Comparison of ENCODE assay signal across 27 cellular contexts in genomic region chr5:58411372-58411771, GRCh38. TPM values are rescaled to one million over a fixed set of nuclear protein-coding genes. Genes with fewer than 3 reads are reported as not detected.
DNase-seq lines count a peak whose midpoint lies in the region; ATAC-seq, FAIRE-seq and TF ChIP-seq lines count a peak whose summit lies in the region.
"Had no signal": no experiment of that assay in that cellular context is flagged by ENCODE, and none has a peak within 500 bp of the region (broad histone marks: within the 10 kb centered on the region; RNA-seq: fewer than 3 reads in every experiment).

No MANE protein-coding gene starts in this region.

- no peak overlapping the region for H3K4me3 Mint-ChIP-seq in endothelial cell (ENCODE audit: unreplicated experiment)
- no peak overlapping the region for H3K4me3 Mint-ChIP-seq in type B pancreatic cell
- H3K4me3 Mint-ChIP-seq: effector memory CD8-positive, alpha-beta T cell; HFFc6; neural crest cell; stimulated activated effector memory CD8-positive, alpha-beta T cell treated with anti-CD3 and anti-CD28 coated beads, Interleukin-12 subunit alpha, Interleukin-12 subunit beta, amount 100 ng/mL, for 72 hours had no signal

- peak overlapping the region; percentile 39; the same call in 1 of the 2 replicates for H2BK20ac ChIP-seq in IMR-90 (ENCODE audit: low read depth, low read length)

- ATAC-seq in IMR-90 (ENCODE audit: low read depth): no peak
- no peak for ATAC-seq in GM18861 (IDR thresholded peaks at IDR 0.05; ENCODE audit: unreplicated experiment)
- ATAC-seq: effector memory CD8-positive, alpha-beta T cell; HepG2; left cardiac atrium; sciatic nerve; stimulated activated effector memory CD8-positive, alpha-beta T cell treated with anti-CD3 and anti-CD28 coated beads, Interleukin-12 subunit alpha, Interleukin-12 subunit beta, amount 100 ng/mL, for 72 hours had no signal

- H3K9ac ChIP-seq in IMR-90 (ENCODE audit: low read depth, low read length) (no peak overlapping the region), keratinocyte (ENCODE audit: control insufficient read depth, extremely low read depth, insufficient read depth, low read length) (no peak overlapping the region)

- TF ChIP-seq POLR2A in IMR-90 (IDR thresholded peaks at IDR 0.05; ENCODE audit: low read depth, low read length): no peak

- H3K79me2 ChIP-seq in keratinocyte (ENCODE audit: control insufficient read depth, insufficient read depth, low read length): no peaks in the 10 kb centered on the region

- dilution Hi-C loops in IMR-90 (cut with HindIII; ENCODE audit: low sequenced_read_pairs, unreplicated experiment) (no loop called here), keratinocyte (cut with MboI; ENCODE audit: extremely low pct_ligation_motif_present, low sequenced_read_pairs) (no loop called here)

- H3K4me2 ChIP-seq in IMR-90 (ENCODE audit: low read depth, low read length) (no peak overlapping the region), keratinocyte (ENCODE audit: control insufficient read depth, extremely low read depth, insufficient read depth, low read depth, low read length) (peak overlapping the region; percentile 1)

- H3K56ac ChIP-seq in IMR-90 (ENCODE audit: extremely low read depth, insufficient read depth, low read length): no peak overlapping the region

- H3K27me3 Mint-ChIP-seq in endothelial cell (ENCODE audit: unreplicated experiment) (no peaks in the 10 kb centered on the region), type B pancreatic cell (no peaks in the 10 kb centered on the region)

- CTCF ChIA-PET in IMR-90 (lab: Yijun Ruan, JAX): no interaction called here

- H2BK15ac ChIP-seq in IMR-90 (ENCODE audit: low read depth, low read length): no peak overlapping the region

- H3K23ac ChIP-seq in IMR-90 (ENCODE audit: low read depth, low read length): no peak overlapping the region

- no peaks in the 10 kb centered on the region for H3K79me1 ChIP-seq in IMR-90 (ENCODE audit: low read depth in 1 of 2, low read length in 2 of 2)

- no peak for TF ChIP-seq RAD21 in IMR-90 (IDR thresholded peaks at IDR 0.05; ENCODE audit: low read length)

- H4K8ac ChIP-seq in IMR-90 (ENCODE audit: low read depth in 2 of 2, low read length in 2 of 2): no peak overlapping the region

- H3K14ac ChIP-seq in IMR-90 (replicated peaks; ENCODE audit: low read depth, low read length): 0 out of 2 replicates have a peak overlapping the region, but pooled peaks have one; percentile 17

- peak overlapping the region; percentile 65 for H3K27ac Mint-ChIP-seq in endothelial cell (ENCODE audit: unreplicated experiment)
- peak overlapping the region; percentile 82 for H3K27ac Mint-ChIP-seq in type B pancreatic cell
- H3K27ac Mint-ChIP-seq: effector memory CD8-positive, alpha-beta T cell; HFFc6; stimulated activated effector memory CD8-positive, alpha-beta T cell treated with anti-CD3 and anti-CD28 coated beads, Interleukin-12 subunit alpha, Interleukin-12 subunit beta, amount 100 ng/mL, for 72 hours had no signal

- BruUV-seq in IMR-90 (replicated peaks; lab: Mats Ljungman, UMichigan): no TSS peak

- no peak for TF ChIP-seq CTCF in IMR-90 (conservative IDR thresholded peaks at IDR 0.05; ENCODE audit: low read depth, low read length)
- TF ChIP-seq CTCF in endothelial cell (IDR thresholded peaks at IDR 0.05; ENCODE audit: unreplicated experiment): no peak
- TF ChIP-seq CTCF in keratinocyte (optimal IDR thresholded peaks at IDR 0.05 in 1 of 3, IDR thresholded peaks at IDR 0.05 in 1 of 3, conservative IDR thresholded peaks at IDR 0.05 in 1 of 3; ENCODE audit: extremely low read depth in 1 of 3, insufficient read depth in 2 of 3, low read length in 3 of 3): no peak
- TF ChIP-seq CTCF in type B pancreatic cell (conservative IDR thresholded peaks at IDR 0.05): no peak

- POLR2A ChIA-PET in IMR-90 (lab: Charles Lee; ENCODE audit: unreplicated experiment): no interaction called here

- no peak overlapping the region for H2AK5ac ChIP-seq in IMR-90 (ENCODE audit: low read depth, low read length)

- no peak overlapping the region for H3K4me3 ChIP-seq in IMR-90 (ENCODE audit: insufficient read depth, low read depth, low read length)
- no peak overlapping the region for H3K4me3 ChIP-seq in keratinocyte (ENCODE audit: control insufficient read depth in 2 of 3, extremely low read depth in 1 of 3, insufficient read depth in 2 of 3, low read depth in 1 of 3, low read length in 3 of 3)
- H3K4me3 ChIP-seq: Peyer's patch, SJCRH30 had no signal

- H3K9me3 ChIP-seq in IMR-90 (ENCODE audit: control insufficient read depth, insufficient read depth, low read length) (no peaks in the 10 kb centered on the region), keratinocyte (ENCODE audit: control insufficient read depth, low read depth, low read length) (no peaks in the 10 kb centered on the region)
- H3K9me3 ChIP-seq: Peyer's patch, SJCRH30 had no signal

- no peak overlapping the region for H2AK9ac ChIP-seq in IMR-90 (replicated peaks; ENCODE audit: low read depth, low read length, poor library complexity)

- H3K27me3 ChIP-seq in IMR-90 (ENCODE audit: control insufficient read depth, insufficient read depth, low read length) (no peaks in the 10 kb centered on the region), keratinocyte (ENCODE audit: control insufficient read depth, extremely low read depth, insufficient read depth, low read length) (no peaks in the 10 kb centered on the region)
- H3K27me3 ChIP-seq: Peyer's patch, SJCRH30 had no signal

- intact Hi-C loops in IMR-90 (cut with micrococcal nuclease): no loop called here

- no peak overlapping the region for H2BK5ac ChIP-seq in IMR-90 (ENCODE audit: low read depth, low read length, poor library complexity, severe bottlenecking)

- WGBS in IMR-90 (ENCODE audit: extremely low coverage in 2 of 2, insufficient read length in 1 of 2), 2 experiments: no CpG with 5 or more reads among the region's 1 CpG

- H3K4me1 ChIP-seq in IMR-90 (ENCODE audit: control insufficient read depth, insufficient read depth, low read length) (peaks cover 4% of the 10 kb centered on the region; the same call in 1 of the 2 replicates), keratinocyte (ENCODE audit: control insufficient read depth, extremely low read depth, insufficient read depth, low read length) (peaks cover 45% of the 10 kb centered on the region)
- H3K4me1 ChIP-seq: Peyer's patch had no signal

- no peak overlapping the region for H4K91ac ChIP-seq in IMR-90 (ENCODE audit: insufficient read depth, low read depth, low read length)

- H3K9me3 Mint-ChIP-seq in endothelial cell (ENCODE audit: unreplicated experiment) (no peaks in the 10 kb centered on the region), type B pancreatic cell (peaks cover 4% of the 10 kb centered on the region)
- H3K9me3 Mint-ChIP-seq: effector memory CD8-positive, alpha-beta T cell; HFFc6; stimulated activated effector memory CD8-positive, alpha-beta T cell treated with anti-CD3 and anti-CD28 coated beads, Interleukin-12 subunit alpha, Interleukin-12 subunit beta, amount 100 ng/mL, for 72 hours had no signal

- H3K36me3 ChIP-seq in IMR-90 (ENCODE audit: control insufficient read depth, insufficient read depth, low read length) (no peaks in the 10 kb centered on the region), keratinocyte (ENCODE audit: control insufficient read depth in 2 of 2, extremely low read depth in 1 of 2, insufficient read depth in 2 of 2, low read length in 2 of 2) (no peaks in the 10 kb centered on the region)
- H3K36me3 ChIP-seq: Peyer's patch, SJCRH30 had no signal

- H4K20me1 ChIP-seq in IMR-90 (ENCODE audit: insufficient read depth, low read length): no peaks in the 10 kb centered on the region
- no peaks in the 10 kb centered on the region for H4K20me1 ChIP-seq in keratinocyte (ENCODE audit: control insufficient read depth, extremely low read depth, insufficient read depth, low read length)

- H2AFZ ChIP-seq in IMR-90 (replicated peaks; ENCODE audit: low read length, poor library complexity): no peak overlapping the region
- no peak overlapping the region for H2AFZ ChIP-seq in keratinocyte (ENCODE audit: control insufficient read depth, low read length)

- FAIRE-seq in keratinocyte (lab: Jason Lieb, UNC): peak; percentile 69
- FAIRE-seq: GM12891, HepG2 had no signal

- in situ Hi-C loops in IMR-90 (cut with MboI; ENCODE audit: low sequenced_read_pairs): no loop called here

- peaks cover 28% of the 10 kb centered on the region for H3K4me1 Mint-ChIP-seq in endothelial cell (ENCODE audit: unreplicated experiment)
- peaks cover 18% of the 10 kb centered on the region for H3K4me1 Mint-ChIP-seq in type B pancreatic cell (ENCODE audit: unreplicated experiment)
- H3K4me1 Mint-ChIP-seq: stimulated activated effector memory CD8-positive, alpha-beta T cell treated with anti-CD3 and anti-CD28 coated beads, Interleukin-12 subunit alpha, Interleukin-12 subunit beta, amount 100 ng/mL, for 72 hours had no signal

- H3K27ac ChIP-seq in IMR-90 (ENCODE audit: insufficient read depth, low read length) (no peak overlapping the region), keratinocyte (ENCODE audit: control insufficient read depth, insufficient read depth, low read length) (peak overlapping the region; percentile 17)
- H3K27ac ChIP-seq: Peyer's patch had no signal

- H3K18ac ChIP-seq in IMR-90 (ENCODE audit: low read depth, low read length): no peak overlapping the region

- H3K9me1 ChIP-seq in IMR-90 (ENCODE audit: insufficient read depth, low read length) (peaks cover 4% of the 10 kb centered on the region), keratinocyte (ENCODE audit: control insufficient read depth, extremely low read depth, insufficient read depth, low read length) (no peaks in the 10 kb centered on the region)

- H3K4ac ChIP-seq in IMR-90 (ENCODE audit: low read depth, low read length): no peak overlapping the region; the same call in 1 of the 2 replicates

- no peaks in the 10 kb centered on the region for H3K36me3 Mint-ChIP-seq in endothelial cell (ENCODE audit: low read depth, unreplicated experiment)
- no peaks in the 10 kb centered on the region for H3K36me3 Mint-ChIP-seq in type B pancreatic cell
- H3K36me3 Mint-ChIP-seq: stimulated activated effector memory CD8-positive, alpha-beta T cell treated with anti-CD3 and anti-CD28 coated beads, Interleukin-12 subunit alpha, Interleukin-12 subunit beta, amount 100 ng/mL, for 72 hours had no signal

- DNase-seq in IMR-90: peak; percentile 22
- DNase-seq in endothelial cell (ENCODE audit: low spot score): no peak
- DNase-seq in keratinocyte (ENCODE audit: low read depth, low spot score): no peak
- DNase-seq in type B pancreatic cell (ENCODE audit: extremely low spot score, unreplicated experiment): no peak
- no peak for DNase-seq in NK-92 (lab: John Stamatoyannopoulos, UW; ENCODE audit: unreplicated experiment)
- DNase-seq in SW 1271 (lab: John Stamatoyannopoulos, UW): no peak
- DNase-seq: activated CD4-positive, alpha-beta T cell treated with anti-CD3 and anti-CD28 coated beads, Interleukin-2, amount 50 U/mL, for 48 hours; activated CD4-positive, CD25-positive, alpha-beta regulatory T cell; activated naive CD4-positive, alpha-beta T cell treated with Interleukin-2 at 50 U/mL for 16 hours; effector memory CD8-positive, alpha-beta T cell; EL; glutamatergic neuron; HFFc6; Kasumi-1; left cardiac atrium; NCI-H1048; NCI-H1930; NCI-H526; Peyer's patch; stimulated activated CD4-positive, alpha-beta T cell treated with anti-CD3 and anti-CD28 coated beads, Interleukin-4, amount 100 ng/mL, for 24 hours had no signal

- H2BK120ac ChIP-seq in IMR-90 (ENCODE audit: low read depth, low read length): 0 out of 2 replicates have a peak overlapping the region, but pooled peaks have one; percentile 26

- no peak overlapping the region for H4K5ac ChIP-seq in IMR-90 (ENCODE audit: low read depth, low read length)

RNA-seq across cellular contexts. Expression of gene PLK2, which starts 48.5 kb away (rescaled TPM):
- total RNA-seq in IMR-90 (2012; rRNA removed) (322 and 337 TPM in 2 replicates), endothelial cell (ENCODE audit: unreplicated experiment) (572 TPM), type B pancreatic cell (ENCODE audit: low replicate concordance) (307 and 460 TPM in 2 replicates)
- polyA plus RNA-seq in IMR-90 (2012; rRNA removed) (129 and 145 TPM in 2 replicates), keratinocyte (178 to 295 TPM (median 294 TPM) in 3 replicates)
- 73.7 and 140 TPM in 2 replicates for polyA plus RNA-seq in IMR-90 (2012; cell fraction: cytosol; rRNA removed)
- 303 and 325 TPM in 2 replicates for polyA plus RNA-seq in IMR-90 (2012; cell fraction: nucleus; rRNA removed; ENCODE audit: low replicate concordance)
- 348 TPM for polyA plus RNA-seq in keratinocyte (2011; ENCODE audit: low read depth)
- polyA plus RNA-seq in keratinocyte (2011; cell fraction: cytosol; rRNA removed): 127 and 157 TPM in 2 replicates
- polyA plus RNA-seq in keratinocyte (2011; cell fraction: nucleus; rRNA removed): 454 and 553 TPM in 2 replicates
- 179 and 228 TPM in 2 replicates for polyA plus RNA-seq in keratinocyte (2012; ENCODE audit: low replicate concordance)
- polyA minus RNA-seq in keratinocyte: 214 to 563 TPM (median 490 TPM) in 3 replicates
- polyA minus RNA-seq in keratinocyte (2011; cell fraction: cytosol; rRNA and poly(A)+ RNA removed): 680 TPM
- 876 and 1,175 TPM in 2 replicates for polyA minus RNA-seq in keratinocyte (2011; cell fraction: nucleus; rRNA and poly(A)+ RNA removed)
